ENCODE assay signal across 1 cellular context in genomic region chr13:48096670-48097069, GRCh38.
TF ChIP-seq lines count a peak whose summit lies in the region.

No MANE protein-coding gene starts in this region.

TF ChIP-seq in HepG2, 621 proteins besides CTCF, POLR2A, EP300 and RAD21 (continued from another document and continues in another):
- TF ChIP-seq TERF1 (CRISPR knock-in tag; IDR thresholded peaks at IDR 0.05) = no peak
- TF ChIP-seq ZBTB20 (CRISPR knock-in tag; IDR thresholded peaks at IDR 0.05; ENCODE audit: borderline replicate concordance, low read depth) = no peak
- no peak for TF ChIP-seq HNRNPL (IDR thresholded peaks at IDR 0.05; ENCODE audit: low read depth, low read length)
- TF ChIP-seq ZNF724P (CRISPR knock-in tag; IDR thresholded peaks at IDR 0.05; ENCODE audit: borderline replicate concordance) = no peak
- no peak for TF ChIP-seq HOMEZ (CRISPR knock-in tag; IDR thresholded peaks at IDR 0.05; ENCODE audit: low read depth)
- peak; percentile 43; the same call in 1 of the 2 replicates for TF ChIP-seq ZMYM4 (CRISPR knock-in tag; IDR thresholded peaks at IDR 0.05)
- no peak for TF ChIP-seq ZNF18 (CRISPR knock-in tag; IDR thresholded peaks at IDR 0.05; ENCODE audit: insufficient replicate concordance)
- no peak for TF ChIP-seq KAT7 (CRISPR knock-in tag; IDR thresholded peaks at IDR 0.05; ENCODE audit: borderline replicate concordance)
- TF ChIP-seq MTA1 (CRISPR knock-in tag; IDR thresholded peaks at IDR 0.05; ENCODE audit: borderline replicate concordance) = no peak
- no peak for TF ChIP-seq MZF1 (CRISPR knock-in tag; IDR thresholded peaks at IDR 0.05; ENCODE audit: borderline replicate concordance)
- no peak for TF ChIP-seq ZBTB49 (CRISPR knock-in tag; IDR thresholded peaks at IDR 0.05; ENCODE audit: borderline replicate concordance)
- no peak for TF ChIP-seq ZNF235 (CRISPR knock-in tag; IDR thresholded peaks at IDR 0.05; ENCODE audit: borderline replicate concordance)
- no peak for TF ChIP-seq SRSF4 (IDR thresholded peaks at IDR 0.05; ENCODE audit: low read depth, low read length, poor library complexity, severe bottlenecking)
- no peak for TF ChIP-seq PATZ1 (CRISPR knock-in tag; IDR thresholded peaks at IDR 0.05)
- no peak for TF ChIP-seq ATRX (CRISPR knock-in tag; IDR thresholded peaks at IDR 0.05; ENCODE audit: borderline replicate concordance)
- TF ChIP-seq HNRNPUL1 (IDR thresholded peaks at IDR 0.05; ENCODE audit: low read depth, low read length) = no peak
- TF ChIP-seq ZNF589 (CRISPR knock-in tag; conservative IDR thresholded peaks at IDR 0.05) = no peak
- no peak for TF ChIP-seq SUZ12 (IDR thresholded peaks at IDR 0.05; ENCODE audit: low read depth, low read length)
- peak; percentile 80 for TF ChIP-seq PPARG (CRISPR knock-in tag; conservative IDR thresholded peaks at IDR 0.05)
- no peak for TF ChIP-seq ATF7 (IDR thresholded peaks at IDR 0.05)
- TF ChIP-seq ATF7 (CRISPR knock-in tag; IDR thresholded peaks at IDR 0.05) = no peak
- TF ChIP-seq KAT2B (IDR thresholded peaks at IDR 0.05; ENCODE audit: borderline replicate concordance, low read depth, low read length) = no peak
- peak; percentile 17; the same call in 1 of the 2 replicates for TF ChIP-seq SALL1 (CRISPR knock-in tag; IDR thresholded peaks at IDR 0.05)
- peak; percentile 33; the same call in 1 of the 2 replicates for TF ChIP-seq SMAD3 (CRISPR knock-in tag; IDR thresholded peaks at IDR 0.05)
- TF ChIP-seq ZNF24 (IDR thresholded peaks at IDR 0.05) = no peak
- no peak for TF ChIP-seq YEATS4 (CRISPR knock-in tag; IDR thresholded peaks at IDR 0.05; ENCODE audit: borderline replicate concordance)
- no peak for TF ChIP-seq ZNF10 (CRISPR knock-in tag; IDR thresholded peaks at IDR 0.05; ENCODE audit: borderline replicate concordance, low read depth)
- no peak for TF ChIP-seq THAP11 (CRISPR knock-in tag; IDR thresholded peaks at IDR 0.05)
- TF ChIP-seq FOXP4 (CRISPR knock-in tag; IDR thresholded peaks at IDR 0.05) = peak; percentile 74
- TF ChIP-seq ISL2 (CRISPR knock-in tag; IDR thresholded peaks at IDR 0.05) = peak; percentile 42
- no peak for TF ChIP-seq CBX2 (IDR thresholded peaks at IDR 0.05; ENCODE audit: low read depth, low read length)
- TF ChIP-seq CBX2 (CRISPR knock-in tag; IDR thresholded peaks at IDR 0.05; ENCODE audit: low read depth) = no peak
- TF ChIP-seq SMC3 (IDR thresholded peaks at IDR 0.05; ENCODE audit: low read length) = no peak
- no peak for TF ChIP-seq SMYD3 (CRISPR knock-in tag; IDR thresholded peaks at IDR 0.05)
- no peak for TF ChIP-seq ZNF335 (CRISPR knock-in tag; IDR thresholded peaks at IDR 0.05)
- no peak for TF ChIP-seq HMG20B (CRISPR knock-in tag; conservative IDR thresholded peaks at IDR 0.05)
- no peak for TF ChIP-seq ZNF550 (CRISPR knock-in tag; IDR thresholded peaks at IDR 0.05; ENCODE audit: borderline replicate concordance)
- no peak for TF ChIP-seq NR1H2 (CRISPR knock-in tag; IDR thresholded peaks at IDR 0.05; ENCODE audit: borderline replicate concordance, low read depth)
- peak; percentile 66; the same call in 1 of the 2 replicates for TF ChIP-seq PITX1 (CRISPR knock-in tag; IDR thresholded peaks at IDR 0.05)
- TF ChIP-seq E2F5 (CRISPR knock-in tag; conservative IDR thresholded peaks at IDR 0.05) = no peak
- TF ChIP-seq ZBTB43 (CRISPR knock-in tag; conservative IDR thresholded peaks at IDR 0.05) = peak; percentile 38; the same call in 1 of the 2 replicates
- TF ChIP-seq NCOA2 (CRISPR knock-in tag; IDR thresholded peaks at IDR 0.05) = peak; percentile 16; the same call in 1 of the 2 replicates
- TF ChIP-seq HMG20A (CRISPR knock-in tag; IDR thresholded peaks at IDR 0.05; ENCODE audit: borderline replicate concordance) = no peak; the same call in 1 of the 2 replicates
- TF ChIP-seq PHF21A (CRISPR knock-in tag; IDR thresholded peaks at IDR 0.05) = no peak
- TF ChIP-seq ZBTB38 (CRISPR knock-in tag; IDR thresholded peaks at IDR 0.05) = no peak
- TF ChIP-seq XBP1 (CRISPR knock-in tag; IDR thresholded peaks at IDR 0.05) = no peak
- TF ChIP-seq AFF4 (CRISPR knock-in tag; IDR thresholded peaks at IDR 0.05) = no peak
- no peak for TF ChIP-seq GATA4 (IDR thresholded peaks at IDR 0.05; ENCODE audit: borderline replicate concordance, low read depth)
- TF ChIP-seq EHMT2 (IDR thresholded peaks at IDR 0.05; ENCODE audit: borderline replicate concordance, low read depth, low read length) = no peak
- TF ChIP-seq GABPA (IDR thresholded peaks at IDR 0.05; ENCODE audit: low read depth, low read length) = no peak
- no peak for TF ChIP-seq GABPA (CRISPR knock-in tag; IDR thresholded peaks at IDR 0.05; ENCODE audit: low read depth)
- TF ChIP-seq CBFB (CRISPR knock-in tag; IDR thresholded peaks at IDR 0.05) = no peak
- TF ChIP-seq ZNF446 (CRISPR knock-in tag; IDR thresholded peaks at IDR 0.05) = no peak
- TF ChIP-seq ZNF781 (CRISPR knock-in tag; IDR thresholded peaks at IDR 0.05; ENCODE audit: borderline replicate concordance, not compliant biosample characterization) = no peak
- no peak for TF ChIP-seq ZNF720 (CRISPR knock-in tag; IDR thresholded peaks at IDR 0.05)
- TF ChIP-seq MTF2 (CRISPR knock-in tag; IDR thresholded peaks at IDR 0.05; ENCODE audit: borderline replicate concordance) = no peak
- TF ChIP-seq TBL1XR1 (IDR thresholded peaks at IDR 0.05; ENCODE audit: borderline replicate concordance, low read length, partially characterized antibody) = no peak
